ENCODE assay signal across 10 cellular contexts in the genomic region with DNA sequence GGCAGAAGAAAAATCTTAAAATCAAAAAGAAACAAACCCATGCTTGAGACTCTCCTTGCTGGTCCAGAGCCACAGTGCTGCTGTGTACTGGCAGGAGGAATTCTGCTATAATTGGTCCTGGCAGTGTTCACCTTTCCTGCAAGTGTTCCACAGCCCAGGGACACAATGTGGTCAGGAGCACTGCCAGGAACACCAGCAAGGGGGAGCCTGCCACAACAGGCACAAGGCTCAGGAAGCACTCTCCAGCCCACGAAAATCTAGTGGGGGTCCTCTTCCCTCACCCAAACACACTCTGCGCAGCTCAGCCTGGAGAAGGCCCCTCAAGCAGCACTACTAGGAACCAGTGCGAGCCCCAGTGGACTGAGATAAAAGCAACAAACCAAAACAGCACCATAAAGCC.
A peak's percentile ranks its signal among the peaks of the same experiment; 100 is the strongest.
DNase-seq lines count a peak whose midpoint lies in the region; ATAC-seq and TF ChIP-seq lines count a peak whose summit lies in the region.
"Had no signal": no experiment of that assay in that cellular context is flagged by ENCODE, and none has a peak within 500 bp of the region (broad histone marks: within the 10 kb centered on the region; RNA-seq: fewer than 3 reads in every experiment).

No MANE protein-coding gene starts in this region.

- peak; percentile 78 for ATAC-seq in gastroesophageal sphincter
- ATAC-seq in GM21360 (IDR thresholded peaks at IDR 0.05; ENCODE audit: unreplicated experiment) = no peak

- H3K36me3 Mint-ChIP-seq in osteocyte (ENCODE audit: unreplicated experiment) = peaks cover 50% of the 10 kb centered on the region

- no peak overlapping the region for H3K27ac Mint-ChIP-seq in osteocyte (ENCODE audit: unreplicated experiment)

- TF ChIP-seq POLR2A in gastroesophageal sphincter (IDR thresholded peaks at IDR 0.05) = no peak

- peaks cover 20% of the 10 kb centered on the region for H3K9me3 Mint-ChIP-seq in osteocyte (ENCODE audit: unreplicated experiment)

- DNase-seq in G401 (ENCODE audit: low spot score) = peak; percentile 97
- peak; percentile 33 for DNase-seq in amniotic epithelial cell (ENCODE audit: low read depth)
- no peak for DNase-seq in osteocyte (ENCODE audit: extremely low spot score, unreplicated experiment)
- DNase-seq in HPDE6-E6E7 (ENCODE audit: extremely low spot score) = no peak
- DNase-seq in stimulated activated CD4-positive, alpha-beta T cell treated with anti-CD3 and anti-CD28 coated beads, Interleukin-4, amount 100 ng/mL, for 4 hours = no peak
- no peak for DNase-seq in stimulated activated CD4-positive, alpha-beta T cell treated with anti-CD3 and anti-CD28 coated beads, Interleukin-4, amount 100 ng/mL, for 1 hour
- DNase-seq: activated CD4-positive, alpha-beta T cell treated with anti-CD3 and anti-CD28 coated beads, Interleukin-2, amount 50 U/mL, for 4 hours; NCI-H2029 treated with DMSO at 0.1 percent for 48 hours had no signal

- 79% methylated on average over 2 of the region's 3 CpGs; no CpG with 5 or more reads in 1 of the 2 donors for WGBS in gastroesophageal sphincter (ENCODE audit: low coverage in 1 of 2), 2 donors

- no peaks in the 10 kb centered on the region for H3K27me3 ChIP-seq in gastroesophageal sphincter

- H3K4me3 ChIP-seq in gastroesophageal sphincter = no peak overlapping the region

- in situ Hi-C loops in G401 (cut with HindIII; ENCODE audit: low sequenced_read_pairs) = no loop called here

- peaks cover 0 to 33% (median 0%) of the 10 kb centered on the region in 3 donors for H3K4me1 ChIP-seq in gastroesophageal sphincter

- peak overlapping the region; percentile 61 to 79 (median 69) for H3K27ac ChIP-seq in gastroesophageal sphincter

- TF ChIP-seq EP300 in gastroesophageal sphincter (IDR thresholded peaks at IDR 0.05) = no peak

- H3K27me3 Mint-ChIP-seq in osteocyte (ENCODE audit: unreplicated experiment) = no peaks in the 10 kb centered on the region

- peaks cover 0 to 9% (median 0%) of the 10 kb centered on the region in 3 donors for H3K9me3 ChIP-seq in gastroesophageal sphincter

- H3K36me3 ChIP-seq in gastroesophageal sphincter = peaks cover 0 to 34% of the 10 kb centered on the region in 2 donors

- TF ChIP-seq CTCF in gastroesophageal sphincter (IDR thresholded peaks at IDR 0.05) (peak in 3 of 4 experiments; percentile 19 to 70 (median 40)), osteocyte (IDR thresholded peaks at IDR 0.05) (peak; percentile 30)

- H3K4me1 Mint-ChIP-seq in osteocyte (ENCODE audit: unreplicated experiment) = peaks cover 2% of the 10 kb centered on the region

- no peak overlapping the region for H3K4me3 Mint-ChIP-seq in osteocyte (ENCODE audit: unreplicated experiment)

Comparison
In these comparisons a context has a peak if more than half of its experiments do, and no peak if none do; other contexts are left out.
1. DNase-seq: peak in G401 (single experiment) and amniotic epithelial cell (single experiment); none in osteocyte (single experiment), HPDE6-E6E7 (single experiment), stimulated activated CD4-positive, alpha-beta T cell treated with anti-CD3 and anti-CD28 coated beads, Interleukin-4, amount 100 ng/mL, for 4 hours (0 of 2) and stimulated activated CD4-positive, alpha-beta T cell treated with anti-CD3 and anti-CD28 coated beads, Interleukin-4, amount 100 ng/mL, for 1 hour (single experiment).